1 cellular context compared by ENCODE assay signal in genomic region chr14:90641111-90642010, GRCh38.
TF ChIP-seq lines count a peak whose summit lies in the region.

No MANE protein-coding gene starts in this region.

TF ChIP-seq in H1, 55 proteins besides CTCF, POLR2A, EP300 and RAD21 (continued from another document):
- TF ChIP-seq SP2 (IDR thresholded peaks at IDR 0.05; ENCODE audit: low read length) (no peak), GABPA (IDR thresholded peaks at IDR 0.05; ENCODE audit: borderline replicate concordance, insufficient read depth, low read length) (no peak), EGR1 (IDR thresholded peaks at IDR 0.05; ENCODE audit: borderline replicate concordance, low read depth, low read length) (no peak), SIN3A (conservative IDR thresholded peaks at IDR 0.05 in 1 of 2, IDR thresholded peaks at IDR 0.05 in 1 of 2; ENCODE audit: low read depth in 1 of 2, low read length in 2 of 2) (peak; percentile 88 to 92), SUZ12 (IDR thresholded peaks at IDR 0.05; ENCODE audit: low read length) (no peak)
- TF ChIP-seq, protein P1, sequence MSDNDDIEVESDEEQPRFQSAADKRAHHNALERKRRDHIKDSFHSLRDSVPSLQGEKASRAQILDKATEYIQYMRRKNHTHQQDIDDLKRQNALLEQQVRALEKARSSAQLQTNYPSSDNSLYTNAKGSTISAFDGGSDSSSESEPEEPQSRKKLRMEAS (IDR thresholded peaks at IDR 0.05): peak; percentile 73
